Comparison of ENCODE assay signal across 1 cellular context in the genomic region with DNA sequence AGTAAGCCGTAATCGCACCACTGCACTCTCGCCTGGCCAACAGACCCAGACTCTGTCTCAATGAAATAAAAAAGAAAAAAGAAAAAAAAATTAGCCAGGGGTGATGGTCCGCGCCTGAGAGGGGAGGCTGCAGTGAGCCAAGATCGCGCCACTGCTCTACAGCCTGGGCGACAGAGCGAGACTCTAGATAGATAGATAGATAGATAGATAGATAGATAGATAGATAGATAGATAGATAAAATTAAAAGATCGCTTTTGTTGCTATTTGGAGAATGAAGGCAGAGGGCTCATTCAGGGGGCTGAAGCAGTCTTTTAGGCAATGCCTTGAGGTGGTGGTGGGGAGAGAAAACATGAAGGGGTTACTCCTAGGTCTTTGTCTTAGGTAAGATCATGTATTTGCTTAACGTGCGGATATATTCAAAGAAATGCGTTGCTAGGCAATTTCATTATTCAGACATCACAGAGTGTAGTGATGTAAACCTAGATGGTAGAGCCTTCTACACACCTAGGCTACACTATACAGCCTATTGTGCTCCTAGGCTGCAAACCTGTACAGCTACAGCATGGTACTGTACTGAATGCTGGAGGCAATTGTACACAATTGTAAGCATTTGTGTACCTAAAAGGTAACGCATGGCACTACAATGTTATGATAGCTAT.
TF ChIP-seq lines count a peak whose summit lies in the region.

No MANE protein-coding gene starts in this region.

TF ChIP-seq in HCT116, 20 proteins besides CTCF, POLR2A, EP300 and RAD21:
- TF ChIP-seq JUND (IDR thresholded peaks at IDR 0.05) (no peak), CEBPB (IDR thresholded peaks at IDR 0.05; ENCODE audit: low read depth) (no peak), EZH2phosphoT487 (IDR thresholded peaks at IDR 0.05; ENCODE audit: borderline replicate concordance) (no peak), SRF (IDR thresholded peaks at IDR 0.05; ENCODE audit: low read depth) (no peak), POLR2AphosphoS5 (IDR thresholded peaks at IDR 0.05; ENCODE audit: low read depth, low read length) (no peak), TCF7L2 (IDR thresholded peaks at IDR 0.05; ENCODE audit: borderline replicate concordance, extremely low read depth, insufficient read depth, insufficient read length) (no peak), ZFX (IDR thresholded peaks at IDR 0.05) (no peak), EZH2 (IDR thresholded peaks at IDR 0.05) (no peak), YY1 (IDR thresholded peaks at IDR 0.05; ENCODE audit: extremely low read depth, insufficient replicate concordance, low read depth, low read length) (no peak), FOSL1 (IDR thresholded peaks at IDR 0.05; ENCODE audit: low read depth) (no peak), SP1 (IDR thresholded peaks at IDR 0.05; ENCODE audit: low read depth) (no peak), ZNF274 (IDR thresholded peaks at IDR 0.05; ENCODE audit: low read depth, low read length) (no peak), CBX3 (IDR thresholded peaks at IDR 0.05; ENCODE audit: low read depth) (no peak), ELF1 (IDR thresholded peaks at IDR 0.05; ENCODE audit: borderline replicate concordance, low read depth) (no peak)
- TF ChIP-seq, protein P1, sequence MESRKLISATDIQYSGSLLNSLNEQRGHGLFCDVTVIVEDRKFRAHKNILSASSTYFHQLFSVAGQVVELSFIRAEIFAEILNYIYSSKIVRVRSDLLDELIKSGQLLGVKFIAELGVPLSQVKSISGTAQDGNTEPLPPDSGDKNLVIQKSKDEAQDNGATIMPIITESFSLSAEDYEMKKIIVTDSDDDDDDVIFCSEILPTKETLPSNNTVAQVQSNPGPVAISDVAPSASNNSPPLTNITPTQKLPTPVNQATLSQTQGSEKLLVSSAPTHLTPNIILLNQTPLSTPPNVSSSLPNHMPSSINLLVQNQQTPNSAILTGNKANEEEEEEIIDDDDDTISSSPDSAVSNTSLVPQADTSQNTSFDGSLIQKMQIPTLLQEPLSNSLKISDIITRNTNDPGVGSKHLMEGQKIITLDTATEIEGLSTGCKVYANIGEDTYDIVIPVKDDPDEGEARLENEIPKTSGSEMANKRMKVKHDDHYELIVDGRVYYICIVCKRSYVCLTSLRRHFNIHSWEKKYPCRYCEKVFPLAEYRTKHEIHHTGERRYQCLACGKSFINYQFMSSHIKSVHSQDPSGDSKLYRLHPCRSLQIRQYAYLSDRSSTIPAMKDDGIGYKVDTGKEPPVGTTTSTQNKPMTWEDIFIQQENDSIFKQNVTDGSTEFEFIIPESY (IDR thresholded peaks at IDR 0.05; ENCODE audit: extremely low read depth, insufficient replicate concordance, low read length), result no peak
- TF ChIP-seq, protein P2, sequence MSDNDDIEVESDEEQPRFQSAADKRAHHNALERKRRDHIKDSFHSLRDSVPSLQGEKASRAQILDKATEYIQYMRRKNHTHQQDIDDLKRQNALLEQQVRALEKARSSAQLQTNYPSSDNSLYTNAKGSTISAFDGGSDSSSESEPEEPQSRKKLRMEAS (IDR thresholded peaks at IDR 0.05), result no peak
- TF ChIP-seq, protein P3, sequence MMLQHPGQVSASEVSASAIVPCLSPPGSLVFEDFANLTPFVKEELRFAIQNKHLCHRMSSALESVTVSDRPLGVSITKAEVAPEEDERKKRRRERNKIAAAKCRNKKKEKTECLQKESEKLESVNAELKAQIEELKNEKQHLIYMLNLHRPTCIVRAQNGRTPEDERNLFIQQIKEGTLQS (IDR thresholded peaks at IDR 0.05), result no peak
